36 cellular contexts compared by ENCODE assay signal in genomic region chr10:15214237-15214636, GRCh38.
"Had no signal": no experiment of that assay in that cellular context is flagged by ENCODE, and none has a peak within 500 bp of the region (broad histone marks: within the 10 kb centered on the region; RNA-seq: fewer than 3 reads in every experiment).

No MANE protein-coding gene starts in this region.

- H3K9me3 Mint-ChIP-seq: activated B cell treated with CpG ODN at 0.5 μM for 24 hours; activated CD4-positive, alpha-beta memory T cell treated with anti-CD3 and anti-CD28 coated beads for 36 hours; activated CD4-positive, alpha-beta T cell treated with anti-CD3 and anti-CD28 coated beads, Interleukin-2, amount 10 ng/mL, durations not matched to agents 24 days and 14 days; activated CD8-positive, alpha-beta T cell treated with anti-CD3 and anti-CD28 coated beads for 36 hours; activated naive CD4-positive, alpha-beta T cell treated with anti-CD3 and anti-CD28 coated beads for 36 hours; activated naive CD4-positive, alpha-beta T cell treated with anti-CD3 and anti-CD28 coated beads, Interleukin-2, amount 50 U/mL, for 72 hours; activated naive CD8-positive, alpha-beta T cell treated with anti-CD3 and anti-CD28 coated beads for 36 hours; activated T-cell treated with anti-CD3 and anti-CD28 coated beads, Interleukin-2, amount 50 U/mL, for 4 hours; activated T-cell treated with anti-CD3 and anti-CD28 coated beads, Interleukin-2, amount 50 U/mL, for 72 hours; activated T-helper 1 cell treated with anti-CD3 and anti-CD28 coated beads, Interleukin-12 subunit alpha, Interleukin-12 subunit beta, Interleukin-2, Interleukin-4 antibody, amounts not matched to agents 30 ng/mL and 10 ng/mL and 1 ng/mL, durations not matched to agents 14 hours and 24 hours and 36 hours; activated T-helper 17 cell treated with anti-CD3 and anti-CD28 coated beads, Interleukin-2, amount 50 U/mL, for 72 hours; T-helper 1 cell treated with Interleukin-12 subunit alpha and Interleukin-12 subunit beta and Interleukin-4 antibody, amounts not matched to agents 30 μg/mL and 1 μg/mL, for 36 hours; T-helper 2 cell treated with Interferon-gamma antibody and Interleukin-4, amounts not matched to agents 5 μg/mL and 100 μg/mL, for 36 hours had no signal

- H3K36me3 ChIP-seq: adrenal gland, breast epithelium had no signal

- H3K4me1 ChIP-seq: adrenal gland, breast epithelium had no signal

- H3K27ac Mint-ChIP-seq: activated B cell treated with CpG ODN at 0.5 μM for 24 hours; activated CD4-positive, alpha-beta memory T cell treated with anti-CD3 and anti-CD28 coated beads for 36 hours; activated CD4-positive, alpha-beta T cell treated with anti-CD3 and anti-CD28 coated beads, Interleukin-2, amount 10 ng/mL, durations not matched to agents 24 days and 14 days; activated CD8-positive, alpha-beta T cell treated with anti-CD3 and anti-CD28 coated beads for 36 hours; activated naive CD4-positive, alpha-beta T cell treated with anti-CD3 and anti-CD28 coated beads for 36 hours; activated naive CD4-positive, alpha-beta T cell treated with anti-CD3 and anti-CD28 coated beads, Interleukin-2, amount 50 U/mL, for 72 hours; activated naive CD8-positive, alpha-beta T cell treated with anti-CD3 and anti-CD28 coated beads for 36 hours; activated T-cell treated with anti-CD3 and anti-CD28 coated beads, Interleukin-2, amount 50 U/mL, for 72 hours; activated T-helper 1 cell treated with anti-CD3 and anti-CD28 coated beads, Interleukin-12 subunit alpha, Interleukin-12 subunit beta, Interleukin-2, Interleukin-4 antibody, amounts not matched to agents 30 ng/mL and 10 ng/mL and 1 ng/mL, durations not matched to agents 14 hours and 24 hours and 36 hours; activated T-helper 17 cell treated with anti-CD3 and anti-CD28 coated beads, Interleukin-2, amount 50 U/mL, for 72 hours; T-helper 1 cell treated with Interleukin-12 subunit alpha and Interleukin-12 subunit beta and Interleukin-4 antibody, amounts not matched to agents 30 μg/mL and 1 μg/mL, for 36 hours; T-helper 2 cell treated with Interferon-gamma antibody and Interleukin-4, amounts not matched to agents 5 μg/mL and 100 μg/mL, for 36 hours had no signal

- FAIRE-seq: astrocyte, TTC549 had no signal

- H3K9me3 ChIP-seq: adrenal gland, body of pancreas, breast epithelium had no signal

- H3K27me3 Mint-ChIP-seq: activated B cell treated with CpG ODN at 0.5 μM for 24 hours; activated CD4-positive, alpha-beta memory T cell treated with anti-CD3 and anti-CD28 coated beads for 36 hours; activated CD4-positive, alpha-beta T cell treated with anti-CD3 and anti-CD28 coated beads, Interleukin-2, amount 10 ng/mL, durations not matched to agents 24 days and 14 days; activated CD8-positive, alpha-beta T cell treated with anti-CD3 and anti-CD28 coated beads for 36 hours; activated naive CD8-positive, alpha-beta T cell treated with anti-CD3 and anti-CD28 coated beads for 36 hours; activated T-helper 17 cell treated with anti-CD3 and anti-CD28 coated beads, Interleukin-2, amount 50 U/mL, for 72 hours had no signal

- ATAC-seq: activated CD8-positive, alpha-beta T cell treated with anti-CD3 and anti-CD28 coated beads for 36 hours; activated naive CD4-positive, alpha-beta T cell treated with anti-CD3 and anti-CD28 coated beads, Interleukin-2, amount 50 U/mL, for 72 hours; activated T-cell treated with anti-CD3 and anti-CD28 coated beads, Interleukin-2, amount 50 U/mL, for 4 hours; activated T-cell treated with anti-CD3 and anti-CD28 coated beads, Interleukin-2, amount 50 U/mL, for 72 hours; activated T-helper 17 cell treated with anti-CD3 and anti-CD28 coated beads, Interleukin-2, amount 50 U/mL, for 72 hours; body of pancreas had no signal

- H3K27me3 ChIP-seq: adrenal gland, body of pancreas, brain microvascular endothelial cell, breast epithelium had no signal

- H3K4me3 Mint-ChIP-seq: activated B cell treated with CpG ODN at 0.5 μM for 24 hours; activated CD4-positive, alpha-beta memory T cell treated with anti-CD3 and anti-CD28 coated beads for 36 hours; activated CD4-positive, alpha-beta T cell treated with anti-CD3 and anti-CD28 coated beads, Interleukin-2, amount 10 ng/mL, durations not matched to agents 24 days and 14 days; activated CD8-positive, alpha-beta T cell treated with anti-CD3 and anti-CD28 coated beads for 36 hours; activated naive CD4-positive, alpha-beta T cell treated with anti-CD3 and anti-CD28 coated beads for 36 hours; activated naive CD8-positive, alpha-beta T cell treated with anti-CD3 and anti-CD28 coated beads for 36 hours; activated T-cell treated with anti-CD3 and anti-CD28 coated beads, Interleukin-2, amount 50 U/mL, for 4 hours; activated T-cell treated with anti-CD3 and anti-CD28 coated beads, Interleukin-2, amount 50 U/mL, for 72 hours; activated T-helper 1 cell treated with anti-CD3 and anti-CD28 coated beads, Interleukin-12 subunit alpha, Interleukin-12 subunit beta, Interleukin-2, Interleukin-4 antibody, amounts not matched to agents 30 ng/mL and 10 ng/mL and 1 ng/mL, durations not matched to agents 14 hours and 24 hours and 36 hours; activated T-helper 17 cell treated with anti-CD3 and anti-CD28 coated beads, Interleukin-2, amount 50 U/mL, for 72 hours; T-helper 1 cell treated with Interleukin-12 subunit alpha and Interleukin-12 subunit beta and Interleukin-4 antibody, amounts not matched to agents 30 μg/mL and 1 μg/mL, for 36 hours; T-helper 2 cell treated with Interferon-gamma antibody and Interleukin-4, amounts not matched to agents 5 μg/mL and 100 μg/mL, for 36 hours had no signal

- H3K27ac ChIP-seq: adrenal gland, body of pancreas, brain microvascular endothelial cell, breast epithelium, VCaP had no signal

- DNase-seq: activated B cell treated with CpG ODN at 0.5 μM for 24 hours; activated CD4-positive, alpha-beta memory T cell treated with anti-CD3 and anti-CD28 coated beads for 36 hours; activated CD4-positive, alpha-beta T cell treated with anti-CD3 and anti-CD28 coated beads for 4 hours; activated CD4-positive, alpha-beta T cell treated with anti-CD3 and anti-CD28 coated beads, Interleukin-2, amount 10 ng/mL, durations not matched to agents 24 days and 14 days; activated CD4-positive, alpha-beta T cell treated with anti-CD3 and anti-CD28 coated beads, Interleukin-2, amount 50 U/mL, for 1 hour; activated CD4-positive, alpha-beta T cell treated with anti-CD3 and anti-CD28 coated beads, Interleukin-2, amount 50 U/mL, for 4 hours; activated CD4-positive, CD25-positive, alpha-beta regulatory T cell treated with anti-CD3 and anti-CD28 coated beads, Interleukin-2, amount 50 U/mL, for 72 hours; activated CD8-positive, alpha-beta memory T cell treated with anti-CD3 and anti-CD28 coated beads, Interleukin-2, amount 50 U/mL, for 4 hours; activated CD8-positive, alpha-beta T cell treated with anti-CD3 and anti-CD28 coated beads for 36 hours; activated gamma-delta T cell treated with Interleukin-2 at 50 U/mL for 16 hours; activated naive CD4-positive, alpha-beta T cell; activated naive CD4-positive, alpha-beta T cell treated with anti-CD3 and anti-CD28 coated beads for 36 hours; activated naive CD4-positive, alpha-beta T cell treated with anti-CD3 and anti-CD28 coated beads, Interleukin-2, amount 50 U/mL, for 16 hours; activated naive CD8-positive, alpha-beta T cell treated with anti-CD3 and anti-CD28 coated beads for 36 hours; activated T-cell treated with anti-CD3 and anti-CD28 coated beads for 4 hours; activated T-cell treated with anti-CD3 and anti-CD28 coated beads, Interleukin-2, amount 50 U/mL, for 1 hour; activated T-cell treated with anti-CD3 and anti-CD28 coated beads, Interleukin-2, amount 50 U/mL, for 4 hours; activated T-cell treated with anti-CD3 and anti-CD28 coated beads, Interleukin-2, amount 50 U/mL, for 72 hours; adrenal gland; amniotic stem cell; aorta; body of pancreas; brain microvascular endothelial cell; central memory CD4-positive, alpha-beta T cell; T-helper 1 cell; T-helper 2 cell; T-helper 9 cell had no signal

- H3K4me3 ChIP-seq: adrenal gland, body of pancreas, breast epithelium had no signal
